8 cellular contexts compared by ENCODE assay signal in the genomic region with DNA sequence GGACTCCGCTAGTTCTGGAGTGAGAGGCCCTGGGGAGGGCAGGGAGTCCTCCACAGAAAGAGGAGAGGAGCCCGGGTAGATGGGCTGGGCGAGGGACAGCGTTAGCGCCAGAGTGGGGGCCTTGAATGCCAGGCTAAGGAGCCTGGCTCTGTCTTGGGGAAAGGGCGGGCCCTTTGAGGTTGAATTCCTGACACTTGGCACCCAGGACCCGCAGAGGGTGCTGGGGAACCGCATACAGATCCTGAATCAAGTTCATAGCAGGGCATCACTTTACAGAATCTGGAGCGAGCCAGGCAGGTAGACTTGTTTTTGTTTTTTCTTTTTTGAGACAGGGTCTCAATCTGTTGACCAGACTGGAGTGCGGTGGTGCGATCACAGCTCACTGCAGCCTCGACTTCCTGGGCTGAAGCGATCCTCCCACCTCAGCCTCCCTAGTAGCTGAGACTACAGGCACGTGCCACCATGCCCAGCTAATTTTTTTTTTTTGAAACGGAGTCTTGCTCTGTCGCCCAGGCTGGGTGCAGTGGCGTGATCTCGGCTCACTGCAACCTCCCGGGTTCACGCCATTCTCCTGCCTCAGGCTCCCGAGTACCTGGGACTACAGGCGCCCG. TPM values are rescaled to one million over a fixed set of nuclear protein-coding genes. Genes with fewer than 3 reads are reported as not detected.
DNase-seq lines count a peak whose midpoint lies in the region; ATAC-seq and TF ChIP-seq lines count a peak whose summit lies in the region.

No MANE protein-coding gene starts in this region.

- peak overlapping the region; percentile 65 for H3K27ac Mint-ChIP-seq in activated naive CD8-positive, alpha-beta T cell treated with anti-CD3 and anti-CD28 coated beads, Interleukin-2, amount 50 U/mL, for 24 hours
- H3K27ac Mint-ChIP-seq in memory B cell: peak overlapping the region; percentile 65
- peak overlapping the region; percentile 82 for H3K27ac Mint-ChIP-seq in type B pancreatic cell

- H3K27me3 Mint-ChIP-seq in activated naive CD8-positive, alpha-beta T cell treated with anti-CD3 and anti-CD28 coated beads, Interleukin-2, amount 50 U/mL, for 24 hours: no peaks in the 10 kb centered on the region
- H3K27me3 Mint-ChIP-seq in memory B cell (no peaks in the 10 kb centered on the region), type B pancreatic cell (peaks cover 7% of the 10 kb centered on the region)

- H3K36me3 ChIP-seq in heart right ventricle: no peaks in the 10 kb centered on the region

- peak overlapping the region in 9 of 10 donors; percentile 48 to 62 (median 56) for H3K4me3 ChIP-seq in heart right ventricle

- peak overlapping the region in 9 of 10 donors; percentile 80 to 98 (median 93) for H3K27ac ChIP-seq in heart right ventricle

- H3K4me1 Mint-ChIP-seq in activated naive CD8-positive, alpha-beta T cell treated with anti-CD3 and anti-CD28 coated beads, Interleukin-2, amount 50 U/mL, for 24 hours: peaks cover 39% of the 10 kb centered on the region
- H3K4me1 Mint-ChIP-seq in memory B cell (peaks cover 38% of the 10 kb centered on the region), type B pancreatic cell (ENCODE audit: unreplicated experiment) (peaks cover 9% of the 10 kb centered on the region)

- H3K27me3 ChIP-seq in heart right ventricle: no peaks in the 10 kb centered on the region

- H3K9me3 ChIP-seq in heart right ventricle: no peaks in the 10 kb centered on the region

- peak overlapping the region; percentile 69 for H3K4me3 Mint-ChIP-seq in activated naive CD8-positive, alpha-beta T cell treated with anti-CD3 and anti-CD28 coated beads, Interleukin-2, amount 50 U/mL, for 24 hours
- H3K4me3 Mint-ChIP-seq in memory B cell (peak overlapping the region; percentile 87), type B pancreatic cell (peak overlapping the region; percentile 81)

- WGBS in heart right ventricle, 2 donors: 74% methylated on average over 23 of the region's 23 CpGs

- H3K9me3 Mint-ChIP-seq in activated naive CD8-positive, alpha-beta T cell treated with anti-CD3 and anti-CD28 coated beads, Interleukin-2, amount 50 U/mL, for 24 hours: no peaks in the 10 kb centered on the region
- H3K9me3 Mint-ChIP-seq in memory B cell (no peaks in the 10 kb centered on the region), type B pancreatic cell (no peaks in the 10 kb centered on the region)

- TF ChIP-seq CTCF in heart right ventricle (IDR thresholded peaks at IDR 0.05) (no peak), type B pancreatic cell (conservative IDR thresholded peaks at IDR 0.05) (no peak)

- peaks cover 16 to 46% (median 37%) of the 10 kb centered on the region in 9 donors for H3K4me1 ChIP-seq in heart right ventricle

- ATAC-seq in heart right ventricle (no peak), left ventricle myocardium superior (no peak), memory B cell (ENCODE audit: low read depth) (no peak), HG03432 (IDR thresholded peaks at IDR 0.05; ENCODE audit: unreplicated experiment) (no peak)
- no peak for ATAC-seq in activated naive CD8-positive, alpha-beta T cell treated with anti-CD3 and anti-CD28 coated beads, Interleukin-2, amount 50 U/mL, for 24 hours

- intact Hi-C loops in heart right ventricle (cut with DNase I): loop anchor here in 1 of 10 donors (10.0 kb wide), 1 partner anchor 67 kb away; a partner anchor contains a TSS
- intact Hi-C loops in left ventricle myocardium superior (cut with micrococcal nuclease): no loop called here

- no peaks in the 10 kb centered on the region for H3K36me3 Mint-ChIP-seq in activated naive CD8-positive, alpha-beta T cell treated with anti-CD3 and anti-CD28 coated beads, Interleukin-2, amount 50 U/mL, for 24 hours (ENCODE audit: low read depth)
- peaks cover 1% of the 10 kb centered on the region for H3K36me3 Mint-ChIP-seq in memory B cell
- no peaks in the 10 kb centered on the region for H3K36me3 Mint-ChIP-seq in type B pancreatic cell

- DNase-seq in heart right ventricle: no peak
- DNase-seq in left ventricle myocardium superior: no peak
- no peak for DNase-seq in activated naive CD8-positive, alpha-beta T cell treated with anti-CD3 and anti-CD28 coated beads, Interleukin-2, amount 50 U/mL, for 24 hours
- no peak for DNase-seq in memory B cell (ENCODE audit: low spot score in 2 of 2)
- DNase-seq in type B pancreatic cell (ENCODE audit: extremely low spot score, unreplicated experiment): no peak
- no peak for DNase-seq in COLO668 (lab: John Stamatoyannopoulos, UW; ENCODE audit: unreplicated experiment)
- no peak for DNase-seq in CD1c-positive myeloid dendritic cell (ENCODE audit: extremely low spot score)

RNA-seq across cellular contexts. Expression of a gene that starts 6.0 kb away (rescaled TPM):
- total RNA-seq in heart right ventricle: 10 to 100 TPM in 9 of 10 donors, 1 to 10 TPM in 1; 6.1 to 26.6 (median 19.0) TPM
- 10 to 100 TPM in 1 of 2 donors, under 1 TPM in 1; 0.55 to 10.9 TPM for polyA plus RNA-seq in heart right ventricle
- 18.0 TPM for total RNA-seq in left ventricle myocardium superior
- 0.31 and 1.5 TPM in 2 replicates for total RNA-seq in type B pancreatic cell (ENCODE audit: low replicate concordance)

RNA-seq across cellular contexts. Expression of a gene that starts 6.8 kb away (rescaled TPM):
- total RNA-seq in heart right ventricle (10 to 100 TPM; 16.3 to 30.4 (median 20.8) TPM), left ventricle myocardium superior (25.1 TPM), type B pancreatic cell (ENCODE audit: low replicate concordance) (55.5 and 57.0 TPM in 2 replicates)
- polyA plus RNA-seq in heart right ventricle: 10 to 100 TPM; 32.2 to 46.3 TPM

RNA-seq across cellular contexts. Expression of a gene that starts 16.0 kb away (rescaled TPM):
- total RNA-seq in heart right ventricle (10 to 100 TPM in 1 of 10 donors, 1 to 10 TPM in 3, under 1 TPM in 4, not detected in 2; 0.42 to 10.1 (median 0.96) TPM), left ventricle myocardium superior (2.0 TPM), type B pancreatic cell (ENCODE audit: low replicate concordance) (1.1 and 2.0 TPM in 2 replicates)
- 1 to 10 TPM; 1.7 to 3.1 TPM for polyA plus RNA-seq in heart right ventricle

RNA-seq across cellular contexts. Expression of a gene that starts 17.6 kb away (rescaled TPM):
- 1 to 10 TPM in 2 of 10 donors, under 1 TPM in 8; 0.26 to 7.1 (median 0.65) TPM for total RNA-seq in heart right ventricle
- polyA plus RNA-seq in heart right ventricle: 1 to 10 TPM in 1 of 2 donors, under 1 TPM in 1; 0.62 to 1.4 TPM
- 0.87 TPM for total RNA-seq in left ventricle myocardium superior
- total RNA-seq in type B pancreatic cell (ENCODE audit: low replicate concordance): 0.87 TPM in 1 of 2 replicates, not detected in the other

RNA-seq across cellular contexts. Expression of a gene that starts 19.9 kb away (rescaled TPM):
- 100 to 1,000 TPM in 7 of 10 donors, 10 to 100 TPM in 3; 92.0 to 143 (median 103) TPM for total RNA-seq in heart right ventricle
- polyA plus RNA-seq in heart right ventricle: 100 to 1,000 TPM in 1 of 2 donors, 10 to 100 TPM in 1; 80.2 to 186 TPM
- 106 TPM for total RNA-seq in left ventricle myocardium superior
- 137 TPM in 2 replicates for total RNA-seq in type B pancreatic cell (ENCODE audit: low replicate concordance)
